ENCODE assay signal across 17 cellular contexts in the genomic region with DNA sequence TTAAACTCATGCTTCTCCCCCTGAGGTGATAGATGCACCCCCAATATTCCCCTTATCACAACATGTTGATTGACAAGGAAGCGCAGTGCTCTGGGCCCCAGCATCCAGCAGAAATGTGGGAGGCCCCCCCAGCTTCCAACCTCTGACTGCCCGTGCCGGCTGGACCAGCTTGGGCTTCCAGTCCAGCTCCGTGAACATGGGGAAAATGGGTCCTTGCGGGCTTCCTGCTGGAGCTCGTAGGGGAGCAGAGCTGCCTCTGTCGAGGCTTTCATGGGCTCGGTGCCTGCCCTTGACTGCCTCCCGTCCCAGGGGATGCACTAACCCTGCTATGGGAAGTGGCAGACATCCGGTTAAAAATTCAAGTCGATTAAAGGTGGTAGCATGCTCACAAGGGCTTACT.
DNase-seq lines count a peak whose midpoint lies in the region; ATAC-seq and TF ChIP-seq lines count a peak whose summit lies in the region.
"Had no signal": no experiment of that assay in that cellular context is flagged by ENCODE, and none has a peak within 500 bp of the region (broad histone marks: within the 10 kb centered on the region; RNA-seq: fewer than 3 reads in every experiment).

No MANE protein-coding gene starts in this region.

- peak; percentile 25 for DNase-seq in natural killer cell treated with Interleukin-12 subunit alpha and Interleukin-12 subunit beta and Interleukin-15 and Interleukin-18, amount 100 ng/mL, for 72 hours (ENCODE audit: low spot score)
- DNase-seq in natural killer cell (no peak), left lobe of liver (ENCODE audit: low spot score) (peak; percentile 33), vagina (ENCODE audit: extremely low spot score in 2 of 2) (peak; percentile 34 to 85), NCI-H345 (lab: John Stamatoyannopoulos, UW) (no peak), dorsolateral prefrontal cortex (no peak)
- DNase-seq in activated CD8-positive, alpha-beta memory T cell treated with anti-CD3 and anti-CD28 coated beads for 24 hours: no peak
- DNase-seq: 8988T; Caco-2; CD4-positive, alpha-beta T cell; GM23248; HCEC 1CT had no signal

- H3K27ac ChIP-seq in vagina: no peak overlapping the region
- no peak overlapping the region for H3K27ac ChIP-seq in dorsolateral prefrontal cortex
- H3K27ac ChIP-seq: C4-2B, GM23248 had no signal

- H3K36me3 ChIP-seq in vagina: no peaks in the 10 kb centered on the region

- H3K4me1 ChIP-seq in vagina: no peaks in the 10 kb centered on the region
- H3K4me1 ChIP-seq: Caco-2 had no signal

- H3K4me3 ChIP-seq in vagina: no peak overlapping the region
- H3K4me3 ChIP-seq in dorsolateral prefrontal cortex: no peak overlapping the region
- H3K4me3 ChIP-seq: GM23248 had no signal

- H3K36me3 Mint-ChIP-seq in natural killer cell treated with Interleukin-12 subunit alpha and Interleukin-12 subunit beta and Interleukin-15 and Interleukin-18, amount 100 ng/mL, for 72 hours: no peaks in the 10 kb centered on the region
- no peaks in the 10 kb centered on the region for H3K36me3 Mint-ChIP-seq in natural killer cell
- no peaks in the 10 kb centered on the region for H3K36me3 Mint-ChIP-seq in dendritic cell treated with granulocyte-macrophage colony-stimulating factor and Interleukin-4, amounts not matched to agents 40 ng/mL and 50 ng/mL, for 4 days (ENCODE audit: low read depth)
- H3K36me3 Mint-ChIP-seq: IgD-negative memory B cell had no signal

- no peak for TF ChIP-seq CTCF in natural killer cell (IDR thresholded peaks at IDR 0.05)
- no peak for TF ChIP-seq CTCF in vagina (IDR thresholded peaks at IDR 0.05)
- TF ChIP-seq CTCF in dorsolateral prefrontal cortex (IDR thresholded peaks at IDR 0.05 in 54 of 56, conservative IDR thresholded peaks at IDR 0.05 in 2 of 56; ENCODE audit: low read depth in 1 of 56, partially characterized antibody in 56 of 56): no peak

- ATAC-seq in natural killer cell treated with Interleukin-12 subunit alpha and Interleukin-12 subunit beta and Interleukin-15 and Interleukin-18, amount 100 ng/mL, for 72 hours: no peak
- ATAC-seq in natural killer cell (no peak), left lobe of liver (no peak)
- ATAC-seq: HepG2 had no signal

- H3K4me3 Mint-ChIP-seq in natural killer cell treated with Interleukin-12 subunit alpha and Interleukin-12 subunit beta and Interleukin-15 and Interleukin-18, amount 100 ng/mL, for 72 hours: no peak overlapping the region
- no peak overlapping the region for H3K4me3 Mint-ChIP-seq in natural killer cell
- H3K4me3 Mint-ChIP-seq in dendritic cell treated with granulocyte-macrophage colony-stimulating factor and Interleukin-4, amounts not matched to agents 40 ng/mL and 50 ng/mL, for 4 days: no peak overlapping the region
- H3K4me3 Mint-ChIP-seq: B cell; CD4-positive, alpha-beta T cell; IgD-negative memory B cell had no signal

- no peaks in the 10 kb centered on the region for H3K9me3 ChIP-seq in vagina
- H3K9me3 ChIP-seq: Caco-2 had no signal

- H3K27me3 ChIP-seq in vagina (no peaks in the 10 kb centered on the region), dorsolateral prefrontal cortex (peaks cover 0 to 17% (median 0%) of the 10 kb centered on the region in 45 donors)

- intact Hi-C loops in natural killer cell (cut with micrococcal nuclease): no loop called here
- intact Hi-C loops in dendritic cell treated with granulocyte-macrophage colony-stimulating factor and Interleukin-4, amounts not matched to agents 40 ng/mL and 50 ng/mL, for 4 days (cut with micrococcal nuclease): loop anchor here (10.0 kb wide), 1 partner anchor 323 kb away; no protein-coding TSS in a partner anchor
- intact Hi-C loops in vagina (cut with DNase I): no loop called here
- intact Hi-C loops in dorsolateral prefrontal cortex (cut with DNase I): loop anchor here (2.0 to 10.0 kb wide), 2 partner anchors 49 to 1153 kb away; no protein-coding TSS in a partner anchor

- TF ChIP-seq POLR2A in vagina (IDR thresholded peaks at IDR 0.05): no peak

- H3K9me3 Mint-ChIP-seq in natural killer cell treated with Interleukin-12 subunit alpha and Interleukin-12 subunit beta and Interleukin-15 and Interleukin-18, amount 100 ng/mL, for 72 hours: no peaks in the 10 kb centered on the region
- H3K9me3 Mint-ChIP-seq in natural killer cell: no peaks in the 10 kb centered on the region
- no peaks in the 10 kb centered on the region for H3K9me3 Mint-ChIP-seq in dendritic cell treated with granulocyte-macrophage colony-stimulating factor and Interleukin-4, amounts not matched to agents 40 ng/mL and 50 ng/mL, for 4 days
- H3K9me3 Mint-ChIP-seq: CD4-positive, alpha-beta T cell had no signal

- H3K27ac Mint-ChIP-seq in natural killer cell treated with Interleukin-12 subunit alpha and Interleukin-12 subunit beta and Interleukin-15 and Interleukin-18, amount 100 ng/mL, for 72 hours: no peak overlapping the region
- no peak overlapping the region for H3K27ac Mint-ChIP-seq in natural killer cell
- H3K27ac Mint-ChIP-seq in dendritic cell treated with granulocyte-macrophage colony-stimulating factor and Interleukin-4, amounts not matched to agents 40 ng/mL and 50 ng/mL, for 4 days: peak overlapping the region; percentile 5
- H3K27ac Mint-ChIP-seq: B cell; CD4-positive, alpha-beta T cell; IgD-negative memory B cell had no signal

- peaks cover 27 to 33% of the 10 kb centered on the region in 2 donors for H3K27me3 Mint-ChIP-seq in natural killer cell treated with Interleukin-12 subunit alpha and Interleukin-12 subunit beta and Interleukin-15 and Interleukin-18, amount 100 ng/mL, for 72 hours
- peaks cover 19 to 29% of the 10 kb centered on the region in 2 donors for H3K27me3 Mint-ChIP-seq in natural killer cell (ENCODE audit: low read depth in 2 of 2)
- peaks cover 39% of the 10 kb centered on the region for H3K27me3 Mint-ChIP-seq in dendritic cell treated with granulocyte-macrophage colony-stimulating factor and Interleukin-4, amounts not matched to agents 40 ng/mL and 50 ng/mL, for 4 days

- H3K4me1 Mint-ChIP-seq in natural killer cell treated with Interleukin-12 subunit alpha and Interleukin-12 subunit beta and Interleukin-15 and Interleukin-18, amount 100 ng/mL, for 72 hours (ENCODE audit: low read depth in 2 of 2): peaks cover 0 to 3% of the 10 kb centered on the region in 2 donors
- no peaks in the 10 kb centered on the region for H3K4me1 Mint-ChIP-seq in natural killer cell
- H3K4me1 Mint-ChIP-seq in dendritic cell treated with granulocyte-macrophage colony-stimulating factor and Interleukin-4, amounts not matched to agents 40 ng/mL and 50 ng/mL, for 4 days (ENCODE audit: low read depth): peaks cover 24% of the 10 kb centered on the region
- H3K4me1 Mint-ChIP-seq: B cell, IgD-negative memory B cell had no signal

Comparison
In these comparisons a context has a peak if more than half of its experiments do, and no peak if none do; other contexts are left out.
1. DNase-seq: peak in natural killer cell treated with Interleukin-12 subunit alpha and Interleukin-12 subunit beta and Interleukin-15 and Interleukin-18, amount 100 ng/mL, for 72 hours (single experiment), left lobe of liver (single experiment) and vagina (2 of 2); none in natural killer cell (single experiment), activated CD8-positive, alpha-beta memory T cell treated with anti-CD3 and anti-CD28 coated beads for 24 hours (single experiment), NCI-H345 (single experiment) and dorsolateral prefrontal cortex (0 of 10).
2. intact Hi-C loops: an anchor here in dendritic cell treated with granulocyte-macrophage colony-stimulating factor and Interleukin-4, amounts not matched to agents 40 ng/mL and 50 ng/mL, for 4 days (10.0 kb wide) and dorsolateral prefrontal cortex (2.0 to 10.0 kb wide); none called in natural killer cell and vagina.